In the genomic region with DNA sequence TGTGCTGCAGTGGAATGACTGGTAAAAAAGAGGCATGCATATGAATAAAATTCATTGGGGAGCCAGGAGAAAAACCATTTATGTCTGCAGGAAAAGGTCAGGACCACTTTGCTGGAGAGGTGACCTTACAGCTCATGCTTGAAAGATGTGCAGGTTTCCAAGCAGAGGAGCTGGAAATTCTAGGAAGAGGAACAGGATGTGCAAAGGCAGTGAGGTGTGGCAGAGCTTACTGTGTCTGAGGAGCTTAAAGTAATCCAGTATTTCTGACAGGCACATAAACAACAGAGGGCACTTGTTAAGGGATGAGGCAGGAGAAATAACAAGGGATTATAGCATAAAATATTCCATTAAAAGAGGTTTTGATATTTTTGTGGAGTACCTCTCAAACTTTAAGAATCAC, we compare ENCODE assay signal across 16 cellular contexts.
A peak's percentile ranks its signal among the peaks of the same experiment; 100 is the strongest.
DNase-seq lines count a peak whose midpoint lies in the region; ATAC-seq and TF ChIP-seq lines count a peak whose summit lies in the region.
"Had no signal": no experiment of that assay in that cellular context is flagged by ENCODE, and none has a peak within 500 bp of the region (broad histone marks: within the 10 kb centered on the region; RNA-seq: fewer than 3 reads in every experiment).

No MANE protein-coding gene starts in this region.

- peak; percentile 20 to 35 for DNase-seq in HAP-1 (ENCODE audit: low spot score in 2 of 2)
- peak; percentile 54 for DNase-seq in WERI-Rb-1
- no peak for DNase-seq in left colon
- DNase-seq in left lobe of liver (ENCODE audit: low spot score) = no peak
- DNase-seq in activated CD8-positive, alpha-beta memory T cell treated with anti-CD3 and anti-CD28 coated beads, Interleukin-2, amount 50 U/mL, for 4 hours = no peak
- DNase-seq: CD8-positive, alpha-beta T cell; DMS 273 treated with DMSO at 0.1 percent for 48 hours; GOT3; NCI-H1417 treated with DMSO at 0.1 percent for 48 hours; NCI-H2081; NCI-H345; NCI-H748 treated with DMSO at 0.1 percent for 48 hours; SIG-M5 had no signal

- no peak overlapping the region for H3K27ac ChIP-seq in BLaER1 treated with 17β-estradiol and CSF1 and Interleukin-3, amounts not matched to agents 10 nM and 100 nM
- H3K27ac ChIP-seq in WERI-Rb-1 = no peak overlapping the region

- H3K9ac ChIP-seq in BLaER1 treated with 17β-estradiol and CSF1 and Interleukin-3, amounts not matched to agents 10 nM and 100 nM = no peak overlapping the region

- H4K20me1 ChIP-seq in BLaER1 treated with 17β-estradiol and CSF1 and Interleukin-3, amounts not matched to agents 10 nM and 100 nM = no peaks in the 10 kb centered on the region

- TF ChIP-seq CTCF in WERI-Rb-1 (IDR thresholded peaks at IDR 0.05; ENCODE audit: low read depth, low read length) = no peak

- no peak overlapping the region for H3K4me3 ChIP-seq in BLaER1 treated with 17β-estradiol and CSF1 and Interleukin-3, amounts not matched to agents 10 nM and 100 nM
- H3K4me3 ChIP-seq in HAP-1 (no peak overlapping the region), WERI-Rb-1 (ENCODE audit: low read depth, low read length) (no peak overlapping the region)

- no peaks in the 10 kb centered on the region for H3K9me3 ChIP-seq in BLaER1 treated with 17β-estradiol and CSF1 and Interleukin-3, amounts not matched to agents 10 nM and 100 nM (replicated peaks in 1 of 11)
- no peaks in the 10 kb centered on the region for H3K9me3 ChIP-seq in HAP-1
- no peaks in the 10 kb centered on the region for H3K9me3 ChIP-seq in WERI-Rb-1 (ENCODE audit: severe bottlenecking)

- in situ Hi-C loops in HAP-1 (cut with MboI; ENCODE audit: low sequenced_read_pairs) = no loop called here

- ATAC-seq in left colon (peak; percentile 65), left lobe of liver (no peak), GM19324 (IDR thresholded peaks at IDR 0.05; ENCODE audit: low FRiP score, unreplicated experiment) (no peak), GM19452 (IDR thresholded peaks at IDR 0.05; ENCODE audit: unreplicated experiment) (no peak)
- ATAC-seq: CD8-positive, alpha-beta T cell had no signal

- peak overlapping the region in 6 of 11 experiments; percentile 19 to 67 (median 48); a peak in 9 of 22 replicates for H3K4me2 ChIP-seq in BLaER1 treated with 17β-estradiol and CSF1 and Interleukin-3, amounts not matched to agents 10 nM and 100 nM

- no peaks in the 10 kb centered on the region for H3K36me3 ChIP-seq in BLaER1 treated with 17β-estradiol and CSF1 and Interleukin-3, amounts not matched to agents 10 nM and 100 nM
- no peaks in the 10 kb centered on the region for H3K36me3 ChIP-seq in HAP-1 (replicated peaks)
- no peaks in the 10 kb centered on the region for H3K36me3 ChIP-seq in WERI-Rb-1

- no peaks in the 10 kb centered on the region for H3K27me3 ChIP-seq in BLaER1 treated with 17β-estradiol and CSF1 and Interleukin-3, amounts not matched to agents 10 nM and 100 nM
- 0 out of 2 replicates have a peak, but pooled peaks cover 2% of the 10 kb centered on the region for H3K27me3 ChIP-seq in HAP-1 (ENCODE audit: low read depth)
- no peaks in the 10 kb centered on the region for H3K27me3 ChIP-seq in WERI-Rb-1 (ENCODE audit: insufficient read depth, low read depth, severe bottlenecking)

- peaks cover 0 to 16% (median 13%) of the 10 kb centered on the region in 10 experiments; a peak in 12 of 20 replicates for H3K4me1 ChIP-seq in BLaER1 treated with 17β-estradiol and CSF1 and Interleukin-3, amounts not matched to agents 10 nM and 100 nM
- peaks cover 9% of the 10 kb centered on the region for H3K4me1 ChIP-seq in HAP-1

- intact Hi-C loops in left colon (cut with DNase I, micrococcal nuclease) = loop anchor here in 1 of 2 donors (10.0 kb wide), 1 partner anchor 151 kb away; no protein-coding TSS in a partner anchor

Comparison
In these comparisons a context has a peak if more than half of its experiments do, and no peak if none do; other contexts are left out.
1. DNase-seq: peak in HAP-1 (2 of 2) and WERI-Rb-1 (single experiment); none in left colon (0 of 2), left lobe of liver (single experiment) and activated CD8-positive, alpha-beta memory T cell treated with anti-CD3 and anti-CD28 coated beads, Interleukin-2, amount 50 U/mL, for 4 hours (single experiment).